Comparison of ENCODE assay signal across 9 cellular contexts in genomic region chr7:98617051-98617959, GRCh38. TPM values are rescaled to one million over a fixed set of nuclear protein-coding genes. Genes with fewer than 3 reads are reported as not detected.
DNase-seq lines count a peak whose midpoint lies in the region; ATAC-seq and TF ChIP-seq lines count a peak whose summit lies in the region.
"Had no signal": no experiment of that assay in that cellular context is flagged by ENCODE, and none has a peak within 500 bp of the region (broad histone marks: within the 10 kb centered on the region; RNA-seq: fewer than 3 reads in every experiment).

A gene with protein sequence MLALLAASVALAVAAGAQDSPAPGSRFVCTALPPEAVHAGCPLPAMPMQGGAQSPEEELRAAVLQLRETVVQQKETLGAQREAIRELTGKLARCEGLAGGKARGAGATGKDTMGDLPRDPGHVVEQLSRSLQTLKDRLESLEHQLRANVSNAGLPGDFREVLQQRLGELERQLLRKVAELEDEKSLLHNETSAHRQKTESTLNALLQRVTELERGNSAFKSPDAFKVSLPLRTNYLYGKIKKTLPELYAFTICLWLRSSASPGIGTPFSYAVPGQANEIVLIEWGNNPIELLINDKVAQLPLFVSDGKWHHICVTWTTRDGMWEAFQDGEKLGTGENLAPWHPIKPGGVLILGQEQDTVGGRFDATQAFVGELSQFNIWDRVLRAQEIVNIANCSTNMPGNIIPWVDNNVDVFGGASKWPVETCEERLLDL (plus strand): TSS chr7:98617285. CDS start chr7:98617462, 177 bp downstream.

- no peak for TF ChIP-seq CTCF in OCI-LY7 (conservative IDR thresholded peaks at IDR 0.05; ENCODE audit: low read length)

- H3K9me3 ChIP-seq in OCI-LY7 (ENCODE audit: low read length) = no peaks in the 10 kb centered on the region

- no peak within 1 kb of the TSS for H3K4me2 ChIP-seq in OCI-LY7 (ENCODE audit: low read length)

- H2AFZ ChIP-seq in OCI-LY7 (ENCODE audit: low read length) = no peak within 1 kb of the TSS

- H3K4me3 ChIP-seq in OCI-LY7 (ENCODE audit: low read depth, low read length, poor library complexity, severe bottlenecking) = no peak within 1 kb of the TSS

- H3K9me2 ChIP-seq in OCI-LY7 (ENCODE audit: insufficient read depth, low read length) = no peaks in the 10 kb centered on the region

- DNase-seq in D341Med (ENCODE audit: low spot score) = peak; percentile 98
- peak; percentile 79 for DNase-seq in NCI-H2107 (lab: John Stamatoyannopoulos, UW)
- DNase-seq in dedifferentiated amniotic fluid mesenchymal stem cell (ENCODE audit: extremely low spot score) = peak; percentile 15
- DNase-seq in midbrain (lab: John Stamatoyannopoulos, UW) = peak; percentile 80
- DNase-seq in ureter (ENCODE audit: low spot score) = no peak
- DNase-seq in NK-92 treated with Interleukin-12 subunit alpha and Interleukin-12 subunit beta, amount 100 ng/mL, for 24 hours (lab: John Stamatoyannopoulos, UW) = no peak
- no peak for DNase-seq in OCI-LY7 (ENCODE audit: low spot score)

- POLR2A ChIA-PET in OCI-LY7 (lab: Charles Lee) = no interaction called here

- no peaks in the 10 kb centered on the region for H4K20me1 ChIP-seq in OCI-LY7 (ENCODE audit: insufficient read depth, low read length)

- H3K4me1 ChIP-seq in OCI-LY7 (ENCODE audit: insufficient read depth, low read length, poor library complexity, severe bottlenecking) = peaks cover 9% of the 10 kb centered on the region

- intact Hi-C loops in OCI-LY7 (cut with micrococcal nuclease; ENCODE audit: unreplicated experiment) = no loop called here

- BruUV-seq in OCI-LY7 (replicated peaks; lab: Mats Ljungman, UMichigan) = no TSS peak

- H3K79me2 ChIP-seq in OCI-LY7 (ENCODE audit: insufficient read depth, low read depth, low read length) = no peaks in the 10 kb centered on the region

- CTCF ChIA-PET in OCI-LY7 (lab: Charles Lee; ENCODE audit: unreplicated experiment) = no interaction called here

- no peaks in the 10 kb centered on the region for H3K36me3 ChIP-seq in OCI-LY7 (ENCODE audit: insufficient read depth, low read length)

- no peak within 1 kb of the TSS for H3K27ac ChIP-seq in OCI-LY7 (ENCODE audit: low read depth, low read length, poor library complexity, severe bottlenecking)

- ATAC-seq in GM21515 (IDR thresholded peaks at IDR 0.05; ENCODE audit: unreplicated experiment) = no peak
- ATAC-seq: HCT116 had no signal

RNA-seq across cellular contexts. Expression of the gene that starts here (rescaled TPM):
- total RNA-seq in ureter = 12.5 TPM
- not detected in 2 replicates for total RNA-seq in OCI-LY7 (2014; rRNA removed; shearing (Covaris generic))
- total RNA-seq in OCI-LY7 (2022) = not detected in 2 replicates

Comparison
In these comparisons a context has a peak if more than half of its experiments do, and no peak if none do; other contexts are left out.
1. RNA of the gene that starts here (total RNA-seq): 12.5 TPM in ureter (single experiment); not detected in OCI-LY7; every median in the first group is over 10 times any median in the second.
2. DNase-seq: peak in D341Med (single experiment), NCI-H2107 (single experiment), dedifferentiated amniotic fluid mesenchymal stem cell (single experiment) and midbrain (single experiment); none in ureter (single experiment), NK-92 treated with Interleukin-12 subunit alpha and Interleukin-12 subunit beta, amount 100 ng/mL, for 24 hours (single experiment) and OCI-LY7 (single experiment).